Comparison of ENCODE assay signal across 12 cellular contexts in genomic region chr10:17808971-17809841, GRCh38. TPM values are rescaled to one million over a fixed set of nuclear protein-coding genes. Genes with fewer than 3 reads are reported as not detected.
A peak's percentile ranks its signal among the peaks of the same experiment; 100 is the strongest.
DNase-seq lines count a peak whose midpoint lies in the region; ATAC-seq and TF ChIP-seq lines count a peak whose summit lies in the region.
"Had no signal": no experiment of that assay in that cellular context is flagged by ENCODE, and none has a peak within 500 bp of the region (broad histone marks: within the 10 kb centered on the region; RNA-seq: fewer than 3 reads in every experiment).

MRC1 (plus strand) TSS chr10:17809348; CDS start chr10:17809466, 118 bp downstream.

- H3K27me3 ChIP-seq in naive thymus-derived CD4-positive, alpha-beta T cell (ENCODE audit: control insufficient read depth in 2 of 2, insufficient read depth in 2 of 2, low read length in 2 of 2): no peaks in the 10 kb centered on the region
- no peaks in the 10 kb centered on the region for H3K27me3 ChIP-seq in thymus (ENCODE audit: control insufficient read depth, insufficient read depth)

- peak; percentile 53 for ATAC-seq in WTC11
- peak; percentile 68 for ATAC-seq in Right ventricle myocardium superior (ENCODE audit: poor library complexity)
- ATAC-seq in naive thymus-derived CD4-positive, alpha-beta T cell: peak; percentile 29

- H3K27ac Mint-ChIP-seq in WTC11: no peak within 1 kb of the TSS
- H3K27ac Mint-ChIP-seq in naive thymus-derived CD4-positive, alpha-beta T cell: no peak within 1 kb of the TSS

- H3K27me3 Mint-ChIP-seq in WTC11 (ENCODE audit: low read depth): no peaks in the 10 kb centered on the region
- H3K27me3 Mint-ChIP-seq in naive thymus-derived CD4-positive, alpha-beta T cell: peaks cover 15 to 46% (median 26%) of the 10 kb centered on the region in 5 donors

- no peaks in the 10 kb centered on the region for H3K36me3 ChIP-seq in naive thymus-derived CD4-positive, alpha-beta T cell (ENCODE audit: control insufficient read depth in 2 of 3, insufficient read depth in 3 of 3, low read length in 3 of 3)
- H3K36me3 ChIP-seq in thymus (ENCODE audit: control insufficient read depth, insufficient read depth): no peaks in the 10 kb centered on the region

- no peaks in the 10 kb centered on the region for H3K9me3 Mint-ChIP-seq in WTC11
- peaks cover 0 to 6% (median 0%) of the 10 kb centered on the region in 11 donors for H3K9me3 Mint-ChIP-seq in naive thymus-derived CD4-positive, alpha-beta T cell

- no peaks in the 10 kb centered on the region for H3K4me1 ChIP-seq in naive thymus-derived CD4-positive, alpha-beta T cell (ENCODE audit: control insufficient read depth in 2 of 2, insufficient read depth in 2 of 2, low read length in 2 of 2)
- H3K4me1 ChIP-seq in thymus (ENCODE audit: control insufficient read depth, insufficient read depth, low read length): peaks cover 2% of the 10 kb centered on the region

- DNase-seq in WTC11 (ENCODE audit: low spot score) (no peak), Right ventricle myocardium superior (peak; percentile 57), AG08395 (ENCODE audit: low spot score) (no peak), T1000 (lab: John Stamatoyannopoulos, UW) (no peak), NCI-H2107 (lab: John Stamatoyannopoulos, UW) (no peak)
- DNase-seq in naive thymus-derived CD4-positive, alpha-beta T cell: no peak
- no peak for DNase-seq in stimulated activated CD4-positive, alpha-beta T cell treated with anti-CD3 and anti-CD28 coated beads, Interleukin-12 subunit alpha, Interleukin-12 subunit beta, amount 100 ng/mL, for 4 hours
- DNase-seq: activated T-cell treated with anti-CD3 and anti-CD28 coated beads for 4 hours, Karpas-422 had no signal

- intact Hi-C loops in Right ventricle myocardium superior (cut with DNase I): no loop called here
- intact Hi-C loops in naive thymus-derived CD4-positive, alpha-beta T cell (cut with micrococcal nuclease): no loop called here

- H3K27ac ChIP-seq in naive thymus-derived CD4-positive, alpha-beta T cell (ENCODE audit: low read depth, low read length): no peak within 1 kb of the TSS
- no peak within 1 kb of the TSS for H3K27ac ChIP-seq in thymus (ENCODE audit: low read depth)

- TF ChIP-seq CTCF in WTC11 (IDR thresholded peaks at IDR 0.05): no peak

- H3K36me3 Mint-ChIP-seq in WTC11: no peaks in the 10 kb centered on the region
- H3K36me3 Mint-ChIP-seq in naive thymus-derived CD4-positive, alpha-beta T cell: no peaks in the 10 kb centered on the region

- H3K4me3 ChIP-seq in naive thymus-derived CD4-positive, alpha-beta T cell (ENCODE audit: low read length): no peak within 1 kb of the TSS
- H3K4me3 ChIP-seq in thymus (ENCODE audit: low read length): no peak within 1 kb of the TSS

- no peaks in the 10 kb centered on the region for H3K9me3 ChIP-seq in naive thymus-derived CD4-positive, alpha-beta T cell (ENCODE audit: control insufficient read depth in 2 of 3, low read length in 3 of 3)
- no peaks in the 10 kb centered on the region for H3K9me3 ChIP-seq in thymus (ENCODE audit: control insufficient read depth)

- H3K4me1 Mint-ChIP-seq in WTC11: peaks cover 11% of the 10 kb centered on the region
- peaks cover 0 to 7% (median 0%) of the 10 kb centered on the region in 7 donors for H3K4me1 Mint-ChIP-seq in naive thymus-derived CD4-positive, alpha-beta T cell

- CTCF ChIA-PET in WTC11 (lab: Charles Lee): interaction anchor here (0.5 to 0.8 kb wide), 2 partner anchors 18 to 35 kb away, joined by 3 read pairs; no protein-coding TSS in a partner anchor
- CTCF ChIA-PET in naive thymus-derived CD4-positive, alpha-beta T cell (lab: Charles Lee): no interaction called here

- POLR2A ChIA-PET in WTC11 (lab: Charles Lee): no interaction called here
- POLR2A ChIA-PET in naive thymus-derived CD4-positive, alpha-beta T cell (lab: Charles Lee): no interaction called here

- WGBS in thymus: 43% methylated on average over 22 of the region's 23 CpGs

- no peak within 1 kb of the TSS for H3K4me3 Mint-ChIP-seq in WTC11
- no peak within 1 kb of the TSS for H3K4me3 Mint-ChIP-seq in naive thymus-derived CD4-positive, alpha-beta T cell

TF ChIP-seq in WTC11, 78 proteins besides CTCF, POLR2A, EP300 and RAD21 (continues in another document):
- TF ChIP-seq SP1 (CRISPR knock-in tag; conservative IDR thresholded peaks at IDR 0.05) (no peak), ESRRA (CRISPR knock-in tag; IDR thresholded peaks at IDR 0.05; ENCODE audit: borderline replicate concordance) (no peak), NR3C1 (CRISPR knock-in tag; conservative IDR thresholded peaks at IDR 0.05; ENCODE audit: low read depth) (no peak), ZNF532 (CRISPR knock-in tag; IDR thresholded peaks at IDR 0.05; ENCODE audit: borderline replicate concordance) (no peak), STAT6 (CRISPR knock-in tag; conservative IDR thresholded peaks at IDR 0.05; ENCODE audit: low read depth) (no peak), ERG (CRISPR knock-in tag; IDR thresholded peaks at IDR 0.05) (no peak), EMX1 (CRISPR knock-in tag; IDR thresholded peaks at IDR 0.05) (no peak)

RNA-seq across cellular contexts. Expression of gene MRC1, which starts in this region (rescaled TPM):
- total RNA-seq in WTC11 (2021) (0.33 to 0.46 TPM (median 0.44 TPM) in 3 replicates), Right ventricle myocardium superior (27.0 TPM)
- 1 to 10 TPM in 2 of 5 experiments, under 1 TPM in 2, not detected in 1; 0.13 to 3.5 (median 1.9) TPM for total RNA-seq in naive thymus-derived CD4-positive, alpha-beta T cell
- polyA plus RNA-seq in naive thymus-derived CD4-positive, alpha-beta T cell: not detected
- polyA plus RNA-seq in thymus: 10.2 TPM
- total RNA-seq: epithelial cell of proximal tubule, RPMI7951 had no signal

Comparison
In these comparisons a context has a peak if more than half of its experiments do, and no peak if none do; other contexts are left out.
1. RNA of gene MRC1 (polyA plus RNA-seq): 10.2 TPM in thymus (single experiment); not detected in naive thymus-derived CD4-positive, alpha-beta T cell; every median in the first group is over 10 times any median in the second.
2. Peak in ATAC-seq in WTC11; RNA of the gene not detected or under 1 TPM.
3. Peak in every context shown above with its lines, with median percentiles within 50 percentile points of each other: ATAC-seq.